1 cellular context compared by ENCODE assay signal in the genomic region with DNA sequence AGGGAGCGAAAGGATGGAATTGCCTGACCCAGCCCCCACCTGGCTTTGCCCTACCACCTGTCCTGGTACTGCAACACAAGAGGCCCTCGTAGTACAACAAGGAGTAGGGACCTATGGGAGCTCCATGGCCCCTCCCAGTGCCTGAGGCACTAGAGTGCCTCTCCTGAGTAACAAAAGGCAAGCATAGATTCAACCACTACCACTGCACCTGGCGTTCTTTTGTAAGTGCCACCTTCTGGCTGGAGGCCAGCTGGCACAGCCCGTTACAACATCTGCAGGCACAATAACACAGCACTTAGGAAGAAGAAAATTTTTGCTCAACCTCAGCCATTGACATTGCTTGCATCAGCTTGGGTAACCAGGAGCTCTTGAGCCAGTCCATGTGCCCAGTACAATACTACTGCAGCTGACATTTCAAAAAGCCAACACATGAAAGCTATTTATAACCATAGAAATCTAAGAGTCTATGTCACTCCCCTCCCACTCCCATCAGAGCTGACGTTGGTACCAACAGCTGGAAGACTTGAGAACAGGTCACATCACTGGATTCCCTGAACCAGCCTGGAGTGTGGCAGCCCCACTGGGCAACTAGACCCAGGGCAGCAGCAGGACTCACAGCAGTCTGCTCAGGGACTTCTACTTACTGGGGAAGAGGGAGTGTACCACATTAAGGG.
TF ChIP-seq lines count a peak whose summit lies in the region.

No MANE protein-coding gene starts in this region.

TF ChIP-seq in WTC11, 78 proteins besides CTCF, POLR2A, EP300 and RAD21 (continued from another document):
- TF ChIP-seq NFYB (CRISPR knock-in tag; conservative IDR thresholded peaks at IDR 0.05; ENCODE audit: low read depth), result no peak
- no peak for TF ChIP-seq SOX15 (CRISPR knock-in tag; IDR thresholded peaks at IDR 0.05)
- TF ChIP-seq, protein P1, sequence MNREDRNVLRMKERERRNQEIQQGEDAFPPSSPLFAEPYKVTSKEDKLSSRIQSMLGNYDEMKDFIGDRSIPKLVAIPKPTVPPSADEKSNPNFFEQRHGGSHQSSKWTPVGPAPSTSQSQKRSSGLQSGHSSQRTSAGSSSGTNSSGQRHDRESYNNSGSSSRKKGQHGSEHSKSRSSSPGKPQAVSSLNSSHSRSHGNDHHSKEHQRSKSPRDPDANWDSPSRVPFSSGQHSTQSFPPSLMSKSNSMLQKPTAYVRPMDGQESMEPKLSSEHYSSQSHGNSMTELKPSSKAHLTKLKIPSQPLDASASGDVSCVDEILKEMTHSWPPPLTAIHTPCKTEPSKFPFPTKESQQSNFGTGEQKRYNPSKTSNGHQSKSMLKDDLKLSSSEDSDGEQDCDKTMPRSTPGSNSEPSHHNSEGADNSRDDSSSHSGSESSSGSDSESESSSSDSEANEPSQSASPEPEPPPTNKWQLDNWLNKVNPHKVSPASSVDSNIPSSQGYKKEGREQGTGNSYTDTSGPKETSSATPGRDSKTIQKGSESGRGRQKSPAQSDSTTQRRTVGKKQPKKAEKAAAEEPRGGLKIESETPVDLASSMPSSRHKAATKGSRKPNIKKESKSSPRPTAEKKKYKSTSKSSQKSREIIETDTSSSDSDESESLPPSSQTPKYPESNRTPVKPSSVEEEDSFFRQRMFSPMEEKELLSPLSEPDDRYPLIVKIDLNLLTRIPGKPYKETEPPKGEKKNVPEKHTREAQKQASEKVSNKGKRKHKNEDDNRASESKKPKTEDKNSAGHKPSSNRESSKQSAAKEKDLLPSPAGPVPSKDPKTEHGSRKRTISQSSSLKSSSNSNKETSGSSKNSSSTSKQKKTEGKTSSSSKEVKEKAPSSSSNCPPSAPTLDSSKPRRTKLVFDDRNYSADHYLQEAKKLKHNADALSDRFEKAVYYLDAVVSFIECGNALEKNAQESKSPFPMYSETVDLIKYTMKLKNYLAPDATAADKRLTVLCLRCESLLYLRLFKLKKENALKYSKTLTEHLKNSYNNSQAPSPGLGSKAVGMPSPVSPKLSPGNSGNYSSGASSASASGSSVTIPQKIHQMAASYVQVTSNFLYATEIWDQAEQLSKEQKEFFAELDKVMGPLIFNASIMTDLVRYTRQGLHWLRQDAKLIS (CRISPR knock-in tag; IDR thresholded peaks at IDR 0.05; ENCODE audit: borderline replicate concordance), result no peak
- TF ChIP-seq ATF6 (CRISPR knock-in tag; IDR thresholded peaks at IDR 0.05), result no peak
- TF ChIP-seq, protein P2, sequence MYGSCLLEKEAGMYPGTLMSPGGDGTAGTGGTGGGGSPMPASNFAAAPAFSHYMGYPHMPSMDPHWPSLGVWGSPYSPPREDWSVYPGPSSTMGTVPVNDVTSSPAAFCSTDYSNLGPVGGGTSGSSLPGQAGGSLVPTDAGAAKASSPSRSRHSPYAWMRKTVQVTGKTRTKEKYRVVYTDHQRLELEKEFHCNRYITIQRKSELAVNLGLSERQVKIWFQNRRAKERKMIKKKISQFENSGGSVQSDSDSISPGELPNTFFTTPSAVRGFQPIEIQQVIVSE (CRISPR knock-in tag; IDR thresholded peaks at IDR 0.05; ENCODE audit: borderline replicate concordance), result no peak
- TF ChIP-seq FOXP1 (CRISPR knock-in tag; IDR thresholded peaks at IDR 0.05; ENCODE audit: borderline replicate concordance), result no peak
- TF ChIP-seq TEAD1 (CRISPR knock-in tag; IDR thresholded peaks at IDR 0.05), result no peak
- TF ChIP-seq, protein P3, sequence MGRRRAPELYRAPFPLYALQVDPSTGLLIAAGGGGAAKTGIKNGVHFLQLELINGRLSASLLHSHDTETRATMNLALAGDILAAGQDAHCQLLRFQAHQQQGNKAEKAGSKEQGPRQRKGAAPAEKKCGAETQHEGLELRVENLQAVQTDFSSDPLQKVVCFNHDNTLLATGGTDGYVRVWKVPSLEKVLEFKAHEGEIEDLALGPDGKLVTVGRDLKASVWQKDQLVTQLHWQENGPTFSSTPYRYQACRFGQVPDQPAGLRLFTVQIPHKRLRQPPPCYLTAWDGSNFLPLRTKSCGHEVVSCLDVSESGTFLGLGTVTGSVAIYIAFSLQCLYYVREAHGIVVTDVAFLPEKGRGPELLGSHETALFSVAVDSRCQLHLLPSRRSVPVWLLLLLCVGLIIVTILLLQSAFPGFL (CRISPR knock-in tag; IDR thresholded peaks at IDR 0.05; ENCODE audit: borderline replicate concordance), result no peak
- TF ChIP-seq, protein P4, sequence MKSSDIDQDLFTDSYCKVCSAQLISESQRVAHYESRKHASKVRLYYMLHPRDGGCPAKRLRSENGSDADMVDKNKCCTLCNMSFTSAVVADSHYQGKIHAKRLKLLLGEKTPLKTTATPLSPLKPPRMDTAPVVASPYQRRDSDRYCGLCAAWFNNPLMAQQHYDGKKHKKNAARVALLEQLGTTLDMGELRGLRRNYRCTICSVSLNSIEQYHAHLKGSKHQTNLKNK (CRISPR knock-in tag; IDR thresholded peaks at IDR 0.05), result no peak
- TF ChIP-seq CREM (CRISPR knock-in tag; IDR thresholded peaks at IDR 0.05), result no peak
- no peak for TF ChIP-seq RORB (CRISPR knock-in tag; IDR thresholded peaks at IDR 0.05)
- TF ChIP-seq, protein P5, sequence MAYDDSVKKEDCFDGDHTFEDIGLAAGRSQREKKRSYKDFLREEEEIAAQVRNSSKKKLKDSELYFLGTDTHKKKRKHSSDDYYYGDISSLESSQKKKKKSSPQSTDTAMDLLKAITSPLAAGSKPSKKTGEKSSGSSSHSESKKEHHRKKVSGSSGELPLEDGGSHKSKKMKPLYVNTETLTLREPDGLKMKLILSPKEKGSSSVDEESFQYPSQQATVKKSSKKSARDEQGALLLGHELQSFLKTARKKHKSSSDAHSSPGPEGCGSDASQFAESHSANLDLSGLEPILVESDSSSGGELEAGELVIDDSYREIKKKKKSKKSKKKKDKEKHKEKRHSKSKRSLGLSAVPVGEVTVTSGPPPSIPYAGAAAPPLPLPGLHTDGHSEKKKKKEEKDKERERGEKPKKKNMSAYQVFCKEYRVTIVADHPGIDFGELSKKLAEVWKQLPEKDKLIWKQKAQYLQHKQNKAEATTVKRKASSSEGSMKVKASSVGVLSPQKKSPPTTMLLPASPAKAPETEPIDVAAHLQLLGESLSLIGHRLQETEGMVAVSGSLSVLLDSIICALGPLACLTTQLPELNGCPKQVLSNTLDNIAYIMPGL (CRISPR knock-in tag; IDR thresholded peaks at IDR 0.05), result no peak
